In the genomic region with DNA sequence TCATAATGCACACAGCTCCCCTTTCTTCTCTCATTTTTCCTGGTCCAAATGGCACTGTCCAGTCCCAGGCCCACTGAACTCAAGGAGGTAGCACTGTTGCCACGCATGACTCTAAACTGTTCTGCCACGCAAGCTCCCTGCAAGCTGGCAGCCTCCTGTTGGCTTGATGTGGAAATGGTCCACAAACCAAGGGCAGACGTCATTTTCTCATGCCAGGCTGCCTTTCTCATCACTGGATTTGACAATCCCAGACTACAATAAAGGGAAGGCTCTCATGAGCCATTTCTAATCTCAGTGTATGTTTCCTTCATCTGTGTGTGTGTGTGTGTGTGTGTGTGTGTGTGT, we compare ENCODE assay signal across 31 cellular contexts. TPM values are rescaled to one million over a fixed set of nuclear protein-coding genes. Genes with fewer than 3 reads are reported as not detected.
"Had no signal": no experiment of that assay in that cellular context is flagged by ENCODE, and none has a peak within 500 bp of the region (broad histone marks: within the 10 kb centered on the region; RNA-seq: fewer than 3 reads in every experiment).

No MANE protein-coding gene starts in this region.

- H3K27ac Mint-ChIP-seq: dendritic cell treated with granulocyte-macrophage colony-stimulating factor and Interleukin-4, amounts not matched to agents 40 ng/mL and 50 ng/mL, for 4 days; effector memory CD8-positive, alpha-beta T cell; mesothelial cell of epicardium; naive B cell; natural killer cell had no signal

- H3K4me1 Mint-ChIP-seq: mesothelial cell of epicardium, naive B cell, natural killer cell had no signal

- H3K36me3 ChIP-seq: colonic mucosa, esophagus squamous epithelium, gastrocnemius medialis, heart right ventricle, left lung, lower lobe of right lung had no signal

- H3K4me1 ChIP-seq: colonic mucosa, gastrocnemius medialis, heart right ventricle, left lung, lower lobe of right lung had no signal

- H3K27me3 ChIP-seq: colonic mucosa had no signal

- H3K9me3 ChIP-seq: colonic mucosa, esophagus squamous epithelium, gastrocnemius medialis, heart right ventricle, left lung, lower lobe of right lung, mucosa of descending colon had no signal

- H3K27ac ChIP-seq: colonic mucosa, gastrocnemius medialis, heart right ventricle, left lung, lower lobe of right lung had no signal

- H3K36me3 Mint-ChIP-seq: mesothelial cell of epicardium, naive B cell, natural killer cell had no signal

- H3K4me3 ChIP-seq: colonic mucosa, esophagus squamous epithelium, gastrocnemius medialis, heart right ventricle, left lung, lower lobe of right lung, mucosa of descending colon had no signal

- ATAC-seq: effector memory CD8-positive, alpha-beta T cell; gastrocnemius medialis; heart right ventricle; left cardiac atrium; left lung; left ventricle myocardium superior; lower lobe of right lung; mucosa of descending colon; natural killer cell had no signal

- H3K4me3 Mint-ChIP-seq: dendritic cell treated with granulocyte-macrophage colony-stimulating factor and Interleukin-4, amounts not matched to agents 40 ng/mL and 50 ng/mL, for 4 days; effector memory CD8-positive, alpha-beta T cell; mesothelial cell of epicardium; naive B cell; natural killer cell had no signal

- H3K9me3 Mint-ChIP-seq: dendritic cell treated with granulocyte-macrophage colony-stimulating factor and Interleukin-4, amounts not matched to agents 40 ng/mL and 50 ng/mL, for 4 days; effector memory CD8-positive, alpha-beta T cell; mesothelial cell of epicardium; natural killer cell had no signal

- DNase-seq: colonic mucosa; cortex of kidney; effector CD8-positive, alpha-beta T cell; effector memory CD8-positive, alpha-beta T cell; esophagus squamous epithelium; foreskin fibroblast; foreskin melanocyte; gastrocnemius medialis; glutamatergic neuron; head of caudate nucleus; heart right ventricle; hippocampal formation; left cardiac atrium; left lung; left ventricle myocardium superior; lower lobe of right lung; mesenchymal stem cell; mucosa of descending colon; naive B cell; natural killer cell had no signal

RNA-seq across cellular contexts. Expression of a gene that starts 22.4 kb away (rescaled TPM):
- total RNA-seq: colonic mucosa, dermis microvascular lymphatic vessel endothelial cell, endothelial cell of umbilical vein, epithelial cell of proximal tubule, gastrocnemius medialis, glomerular endothelial cell, heart right ventricle, kidney epithelial cell, left cardiac atrium, left lung, left ventricle myocardium superior, lower lobe of right lung, lung microvascular endothelial cell, mesenteric fat pad, mesothelial cell of epicardium, mucosa of descending colon, myocyte, natural killer cell had no signal
- polyA plus RNA-seq: endothelial cell of umbilical vein, heart right ventricle, keratinocyte had no signal
